14 cellular contexts compared by ENCODE assay signal in genomic region chr21:44878053-44878982, GRCh38. TPM values are rescaled to one million over a fixed set of nuclear protein-coding genes. Genes with fewer than 3 reads are reported as not detected.
A peak's percentile ranks its signal among the peaks of the same experiment; 100 is the strongest.
DNase-seq lines count a peak whose midpoint lies in the region; ATAC-seq, FAIRE-seq and TF ChIP-seq lines count a peak whose summit lies in the region.
"Had no signal": no experiment of that assay in that cellular context is flagged by ENCODE, and none has a peak within 500 bp of the region (broad histone marks: within the 10 kb centered on the region; RNA-seq: fewer than 3 reads in every experiment).

No MANE protein-coding gene starts in this region.

- no peak for ATAC-seq in GM23338
- ATAC-seq in HG03439 (IDR thresholded peaks at IDR 0.05; ENCODE audit: unreplicated experiment), result no peak
- ATAC-seq: activated CD4-positive, CD25-positive, alpha-beta regulatory T cell treated with anti-CD3 and anti-CD28 coated beads, Interleukin-2, amount 50 U/mL, for 24 hours; psoas muscle had no signal

- no peaks in the 10 kb centered on the region for H3K27me3 Mint-ChIP-seq in IgD-negative memory B cell
- H3K27me3 Mint-ChIP-seq in GM23338 (ENCODE audit: insufficient read depth, low read depth, poor library complexity), result peaks cover 26% of the 10 kb centered on the region

- H3K27me3 ChIP-seq in small intestine (ENCODE audit: control insufficient read depth in 2 of 2, insufficient read depth in 2 of 2, low read length in 2 of 2), result no peaks in the 10 kb centered on the region
- H3K27me3 ChIP-seq in GM23338 (ENCODE audit: insufficient read depth), result peaks cover 27% of the 10 kb centered on the region
- H3K27me3 ChIP-seq: thyroid gland had no signal

- 0 out of 2 replicates have a peak, but pooled peaks cover 4% of the 10 kb centered on the region for H3F3A ChIP-seq in GM23338 (replicated peaks; ENCODE audit: low read depth)

- DNase-seq in SKM-1 (lab: John Stamatoyannopoulos, UW; ENCODE audit: unreplicated experiment) (peak; percentile 90), glomerular visceral epithelial cell (ENCODE audit: extremely low spot score) (peak; percentile 37), small intestine (peak; percentile 84), NCI-H2029 treated with DMSO at 0.1 percent for 48 hours (lab: John Stamatoyannopoulos, UW) (no peak), GM19239 (ENCODE audit: insufficient read length, low spot score) (no peak), GM23338 (ENCODE audit: low spot score) (no peak)
- DNase-seq: central memory CD4-positive, alpha-beta T cell; NCI-H187; psoas muscle; thyroid gland had no signal

- no peak overlapping the region for H3K4me2 ChIP-seq in GM23338

- H3K36me3 ChIP-seq in small intestine (ENCODE audit: control insufficient read depth in 2 of 2, insufficient read depth in 2 of 2, low read length in 2 of 2), result no peaks in the 10 kb centered on the region
- H3K36me3 ChIP-seq in GM23338 (ENCODE audit: insufficient read depth), result no peaks in the 10 kb centered on the region
- H3K36me3 ChIP-seq: thyroid gland had no signal

- no peak overlapping the region for H2AFZ ChIP-seq in GM23338

- H3K27ac ChIP-seq in small intestine (ENCODE audit: low read depth in 1 of 2, low read length in 1 of 2) (peak overlapping the region; percentile 49 to 65), GM23338 (ENCODE audit: low read depth) (no peak overlapping the region)
- H3K27ac ChIP-seq: psoas muscle, thyroid gland had no signal

- H3K9me3 Mint-ChIP-seq in IgD-negative memory B cell (no peaks in the 10 kb centered on the region), GM23338 (no peaks in the 10 kb centered on the region)

- no peak overlapping the region for H3K4me3 ChIP-seq in small intestine (ENCODE audit: low read depth in 1 of 2, low read length in 2 of 2)
- H3K4me3 ChIP-seq in GM23338, result no peak overlapping the region
- H3K4me3 ChIP-seq: lung, psoas muscle, thyroid gland had no signal

- H3K4me1 Mint-ChIP-seq in IgD-negative memory B cell, result peaks cover 28 to 46% (median 46%) of the 10 kb centered on the region in 3 donors
- H3K4me1 Mint-ChIP-seq in GM23338, result peaks cover 5% of the 10 kb centered on the region

- no peaks in the 10 kb centered on the region for H3K79me2 ChIP-seq in GM23338 (replicated peaks; ENCODE audit: insufficient read depth)

- peaks cover 5% of the 10 kb centered on the region; the same call in 1 of the 2 replicates for H4K20me1 ChIP-seq in GM23338 (replicated peaks; ENCODE audit: insufficient read depth)

- H3K9me3 ChIP-seq in small intestine (ENCODE audit: control insufficient read depth, low read depth), result no peaks in the 10 kb centered on the region
- H3K9me3 ChIP-seq: psoas muscle, thyroid gland had no signal

- WGBS in small intestine, 3 donors, result 35 to 56% (median 42%) methylated on average over 13 of the region's 13 CpGs

- H3K4me3 Mint-ChIP-seq in IgD-negative memory B cell (peak overlapping the region in 2 of 4 donors; percentile 53 to 76), GM23338 (no peak overlapping the region)

- peak overlapping the region in 2 of 3 donors; percentile 20 to 65 for H3K27ac Mint-ChIP-seq in IgD-negative memory B cell
- no peak overlapping the region for H3K27ac Mint-ChIP-seq in GM23338

- H3K4me1 ChIP-seq in small intestine (ENCODE audit: control insufficient read depth in 2 of 2, insufficient read depth in 1 of 2, low read depth in 1 of 2, low read length in 1 of 2), result peaks cover 0 to 5% of the 10 kb centered on the region in 2 donors
- peaks cover 8% of the 10 kb centered on the region for H3K4me1 ChIP-seq in GM23338 (ENCODE audit: insufficient read depth)

- H3K36me3 Mint-ChIP-seq in IgD-negative memory B cell (no peaks in the 10 kb centered on the region), GM23338 (ENCODE audit: low read depth) (no peaks in the 10 kb centered on the region)

- no peak for TF ChIP-seq CTCF in GM23338 (conservative IDR thresholded peaks at IDR 0.05; ENCODE audit: low read depth in 2 of 2)

- H3K9me2 ChIP-seq in GM23338 (ENCODE audit: insufficient read depth), result no peaks in the 10 kb centered on the region

- FAIRE-seq in small intestine (lab: Jason Lieb, UNC) (no peak), GM19239 (lab: Jason Lieb, UNC) (no peak)

TF ChIP-seq in GM23338, 12 proteins besides CTCF, POLR2A, EP300 and RAD21 (continues in another document):
- TF ChIP-seq ZNF331 (CRISPR knock-in tag; IDR thresholded peaks at IDR 0.05; ENCODE audit: low read depth) (no peak), POLR2AphosphoS5 (IDR thresholded peaks at IDR 0.05; ENCODE audit: low read depth) (no peak), ZNF114 (CRISPR knock-in tag; IDR thresholded peaks at IDR 0.05) (no peak), EZH2 (IDR thresholded peaks at IDR 0.05; ENCODE audit: low read depth, unreplicated experiment) (no peak), CREB1 (CRISPR knock-in tag; IDR thresholded peaks at IDR 0.05; ENCODE audit: low read depth) (no peak), EZH2phosphoT487 (IDR thresholded peaks at IDR 0.05; ENCODE audit: unreplicated experiment) (no peak), ETS1 (IDR thresholded peaks at IDR 0.05) (no peak), REST (IDR thresholded peaks at IDR 0.05; ENCODE audit: unreplicated experiment) (no peak), JUNB (IDR thresholded peaks at IDR 0.05; ENCODE audit: unreplicated experiment) (no peak), NANOG (IDR thresholded peaks at IDR 0.05; ENCODE audit: borderline replicate concordance) (no peak)

RNA-seq across cellular contexts. Expression of gene PTTG1IP, which starts 4.8 kb away (rescaled TPM):
- polyA plus RNA-seq in IgD-negative memory B cell (44.7 TPM), small intestine (100 to 1,000 TPM; 116 to 128 (median 128) TPM), GM23338 (2016; fragmentation: Nextera tagmentation; extraction: Ambion mirVana) (96.0 and 99.9 TPM in 2 replicates)
- total RNA-seq in GM23338 (2014; rRNA removed; shearing (Covaris generic)), result 168 and 172 TPM in 2 replicates

RNA-seq across cellular contexts. Expression of gene ITGB2, which starts 42.4 kb away (rescaled TPM):
- 294 TPM for polyA plus RNA-seq in IgD-negative memory B cell
- 10 to 100 TPM in 2 of 3 donors, 1 to 10 TPM in 1; 4.5 to 16.4 (median 15.4) TPM for polyA plus RNA-seq in small intestine
- total RNA-seq in GM23338 (2014; rRNA removed; shearing (Covaris generic)), result 0.63 TPM in 1 of 2 replicates, not detected in the other
- 0.40 and 0.44 TPM in 2 replicates for polyA plus RNA-seq in GM23338 (2016; fragmentation: Nextera tagmentation; extraction: Ambion mirVana)

Comparison
In these comparisons a context has a peak if more than half of its experiments do, and no peak if none do; other contexts are left out.
1. DNase-seq: peak in SKM-1 (single experiment), glomerular visceral epithelial cell (single experiment) and small intestine (single experiment); none in NCI-H2029 treated with DMSO at 0.1 percent for 48 hours (single experiment), GM19239 (single experiment) and GM23338 (single experiment).
2. RNA of gene ITGB2, which starts 42.4 kb away (polyA plus RNA-seq): 294 TPM in IgD-negative memory B cell (single experiment); 4.5 to 16.4 TPM in small intestine and 0.40 to 0.44 TPM in GM23338; every median in the first group is over 10 times any median in the second.